Comparison of ENCODE assay signal across 8 cellular contexts in genomic region chr15:89105147-89105546, GRCh38. TPM values are rescaled to one million over a fixed set of nuclear protein-coding genes. Genes with fewer than 3 reads are reported as not detected.
A peak's percentile ranks its signal among the peaks of the same experiment; 100 is the strongest.
DNase-seq lines count a peak whose midpoint lies in the region; ATAC-seq and TF ChIP-seq lines count a peak whose summit lies in the region.

No MANE protein-coding gene starts in this region.

- H3K36me3 Mint-ChIP-seq in CD8-positive, alpha-beta T cell, result peaks cover 54% of the 10 kb centered on the region

- no peak for TF ChIP-seq POLR2A in uterus (IDR thresholded peaks at IDR 0.05)

- peak; percentile 38 for DNase-seq in NOMO-1 treated with DMSO at 0.1 percent for 48 hours (lab: John Stamatoyannopoulos, UW; ENCODE audit: unreplicated experiment)
- DNase-seq in NOMO-1 treated with dmso at 0.1 percent for 144 hours (lab: John Stamatoyannopoulos, UW; ENCODE audit: unreplicated experiment), result no peak
- DNase-seq in dorsolateral prefrontal cortex, result no peak
- peak; percentile 51 to 86 for DNase-seq in lung microvascular endothelial cell (ENCODE audit: low read depth in 2 of 2)
- peak in 1 of 2 donors; percentile 46 for DNase-seq in uterus
- no peak for DNase-seq in anterior cingulate cortex (lab: John Stamatoyannopoulos, UW)
- no peak for DNase-seq in CD8-positive, alpha-beta T cell
- no peak for DNase-seq in activated gamma-delta T cell (lab: John Stamatoyannopoulos, UW)

- no peaks in the 10 kb centered on the region for H3K27me3 Mint-ChIP-seq in CD8-positive, alpha-beta T cell (ENCODE audit: low read depth)

- H3K4me1 Mint-ChIP-seq in CD8-positive, alpha-beta T cell (ENCODE audit: low read depth), result peaks cover 22% of the 10 kb centered on the region

- no peaks in the 10 kb centered on the region for H3K9me3 ChIP-seq in uterus
- no peaks in the 10 kb centered on the region for H3K9me3 ChIP-seq in CD8-positive, alpha-beta T cell (ENCODE audit: low read length)

- TF ChIP-seq CTCF in dorsolateral prefrontal cortex (IDR thresholded peaks at IDR 0.05 in 54 of 56, conservative IDR thresholded peaks at IDR 0.05 in 2 of 56; ENCODE audit: low read depth in 1 of 56, partially characterized antibody in 56 of 56) (no peak), uterus (IDR thresholded peaks at IDR 0.05) (no peak)
- TF ChIP-seq CTCF in CD8-positive, alpha-beta T cell (IDR thresholded peaks at IDR 0.05), result no peak

- H3K4me3 ChIP-seq in dorsolateral prefrontal cortex (peak overlapping the region in 12 of 59 donors; percentile 2 to 43 (median 20)), uterus (no peak overlapping the region)
- no peak overlapping the region for H3K4me3 ChIP-seq in CD8-positive, alpha-beta T cell (ENCODE audit: low read depth, low read length)

- ATAC-seq in CD8-positive, alpha-beta T cell, result no peak

- no peak overlapping the region for H3K4me3 Mint-ChIP-seq in CD8-positive, alpha-beta T cell

- no peaks in the 10 kb centered on the region for H3K36me3 ChIP-seq in uterus
- H3K36me3 ChIP-seq in CD8-positive, alpha-beta T cell (ENCODE audit: insufficient read depth, low read length), result peaks cover 4% of the 10 kb centered on the region

- no peaks in the 10 kb centered on the region for H3K9me3 Mint-ChIP-seq in CD8-positive, alpha-beta T cell

- no peaks in the 10 kb centered on the region for H3K27me3 ChIP-seq in dorsolateral prefrontal cortex
- no peaks in the 10 kb centered on the region for H3K27me3 ChIP-seq in uterus
- H3K27me3 ChIP-seq in CD8-positive, alpha-beta T cell (ENCODE audit: insufficient read depth, low read length), result no peaks in the 10 kb centered on the region

- intact Hi-C loops in dorsolateral prefrontal cortex (cut with DNase I) (no loop called here), uterus (cut with DNase I; ENCODE audit: low total_unique reads) (no loop called here)
- intact Hi-C loops in CD8-positive, alpha-beta T cell (cut with DNase I, micrococcal nuclease), result no loop called here

- H3K27ac ChIP-seq in dorsolateral prefrontal cortex, result peak overlapping the region in 56 of 59 donors; percentile 43 to 97 (median 84)
- peak overlapping the region; percentile 81 to 88 for H3K27ac ChIP-seq in uterus
- no peak overlapping the region for H3K27ac ChIP-seq in CD8-positive, alpha-beta T cell (ENCODE audit: low read depth, low read length)

- peaks cover 18 to 30% of the 10 kb centered on the region in 2 donors for H3K4me1 ChIP-seq in uterus
- no peaks in the 10 kb centered on the region for H3K4me1 ChIP-seq in CD8-positive, alpha-beta T cell (ENCODE audit: insufficient read depth, low read length)

- no peak overlapping the region for H3K27ac Mint-ChIP-seq in CD8-positive, alpha-beta T cell

- POLR2A ChIA-PET in CD8-positive, alpha-beta T cell (lab: Charles Lee), result no interaction called here

- CTCF ChIA-PET in CD8-positive, alpha-beta T cell (lab: Charles Lee), result interaction anchor here (1.0 kb wide), 1 partner anchor 10 kb away, joined by 3 read pairs; no protein-coding TSS in a partner anchor

RNA-seq across cellular contexts. Expression of gene ABHD2, which starts 16.9 kb away (rescaled TPM):
- total RNA-seq in dorsolateral prefrontal cortex (100 to 1,000 TPM in 119 of 120 experiments, 10 to 100 TPM in 1; 89.8 to 236 (median 169) TPM), lung microvascular endothelial cell (27.5 and 48.2 TPM in 2 replicates), uterus (100 to 1,000 TPM in 1 of 4 donors, 10 to 100 TPM in 3; 27.4 to 117 (median 54.2) TPM)
- 10 to 100 TPM; 22.2 to 25.7 TPM for total RNA-seq in CD8-positive, alpha-beta T cell

Comparison
In these comparisons a context has a peak if more than half of its experiments do, and no peak if none do; other contexts are left out.
1. DNase-seq: peak in NOMO-1 treated with DMSO at 0.1 percent for 48 hours (single experiment) and lung microvascular endothelial cell (2 of 2); none in NOMO-1 treated with dmso at 0.1 percent for 144 hours (single experiment), dorsolateral prefrontal cortex (0 of 10), anterior cingulate cortex (0 of 58), CD8-positive, alpha-beta T cell (0 of 7) and activated gamma-delta T cell (single experiment).